ENCODE assay signal across 23 cellular contexts in genomic region chr9:87883274-87883673, GRCh38. TPM values are rescaled to one million over a fixed set of nuclear protein-coding genes. Genes with fewer than 3 reads are reported as not detected.
"Had no signal": no experiment of that assay in that cellular context is flagged by ENCODE, and none has a peak within 500 bp of the region (broad histone marks: within the 10 kb centered on the region; RNA-seq: fewer than 3 reads in every experiment).

No MANE protein-coding gene starts in this region.

- H3K27me3 Mint-ChIP-seq: activated CD8-positive, alpha-beta memory T cell treated with anti-CD3 and anti-CD28 coated beads, Interleukin-2, amount 10 ng/mL, durations not matched to agents 7 days and 5 days; activated T-helper 17 cell treated with anti-CD3 and anti-CD28 coated beads, Interleukin-2, amount 50 U/mL, for 72 hours had no signal

- H3K27ac ChIP-seq: SJSA1 had no signal

- H3K27me3 ChIP-seq: SJSA1 had no signal

- H3K27ac Mint-ChIP-seq: activated CD8-positive, alpha-beta memory T cell treated with anti-CD3 and anti-CD28 coated beads, Interleukin-2, amount 10 ng/mL, durations not matched to agents 7 days and 5 days; activated naive CD4-positive, alpha-beta T cell treated with anti-CD3 and anti-CD28 coated beads, Interleukin-2, amount 10 ng/mL, durations not matched to agents 7 days and 5 days; activated naive CD8-positive, alpha-beta T cell treated with anti-CD3 and anti-CD28 coated beads for 36 hours; activated T-helper 17 cell treated with anti-CD3 and anti-CD28 coated beads, Interleukin-2, amount 50 U/mL, for 72 hours; T-helper 2 cell treated with Interferon-gamma antibody and Interleukin-4, amounts not matched to agents 5 μg/mL and 100 μg/mL, for 36 hours had no signal

- ATAC-seq: activated CD8-positive, alpha-beta memory T cell treated with anti-CD3 and anti-CD28 coated beads, Interleukin-2, amount 10 ng/mL, durations not matched to agents 7 days and 5 days; activated T-helper 17 cell treated with anti-CD3 and anti-CD28 coated beads, Interleukin-2, amount 50 U/mL, for 72 hours; SK-N-SH treated with all-trans-retinoic acid at 6 μM for 48 hours had no signal

- DNase-seq: activated CD4-positive, alpha-beta T cell treated with anti-CD3 and anti-CD28 coated beads for 48 hours; activated CD4-positive, alpha-beta T cell treated with anti-CD3 and anti-CD28 coated beads, Interleukin-2, amount 50 U/mL, for 4 hours; activated CD4-positive, CD25-positive, alpha-beta regulatory T cell treated with anti-CD3 and anti-CD28 coated beads, Interleukin-2, amount 50 U/mL, for 72 hours; activated CD8-positive, alpha-beta memory T cell treated with anti-CD3 and anti-CD28 coated beads, Interleukin-2, amount 10 ng/mL, durations not matched to agents 7 days and 5 days; activated gamma-delta T cell treated with Interleukin-2 at 50 U/mL for 16 hours; activated naive CD4-positive, alpha-beta T cell treated with anti-CD3 and anti-CD28 coated beads, Interleukin-2, amount 10 ng/mL, durations not matched to agents 7 days and 5 days; activated naive CD8-positive, alpha-beta T cell treated with anti-CD3 and anti-CD28 coated beads for 36 hours; activated T-cell treated with anti-CD3 and anti-CD28 coated beads for 4 hours; activated T-cell treated with anti-CD3 and anti-CD28 coated beads, Interleukin-2, amount 50 U/mL, for 48 hours; Kasumi-1; NCI-H1105 treated with DMSO at 0.1 percent for 48 hours; NCI-H1436 treated with DMSO at 0.1 percent for 48 hours; NCI-H187; NCI-H2081; SHP77; SW 1271 had no signal

- H3K9me3 Mint-ChIP-seq: activated naive CD4-positive, alpha-beta T cell treated with anti-CD3 and anti-CD28 coated beads, Interleukin-2, amount 10 ng/mL, durations not matched to agents 7 days and 5 days; activated naive CD8-positive, alpha-beta T cell treated with anti-CD3 and anti-CD28 coated beads for 36 hours; activated T-helper 17 cell treated with anti-CD3 and anti-CD28 coated beads, Interleukin-2, amount 50 U/mL, for 72 hours; T-helper 2 cell treated with Interferon-gamma antibody and Interleukin-4, amounts not matched to agents 5 μg/mL and 100 μg/mL, for 36 hours had no signal

- H3K36me3 Mint-ChIP-seq: activated CD8-positive, alpha-beta memory T cell treated with anti-CD3 and anti-CD28 coated beads, Interleukin-2, amount 10 ng/mL, durations not matched to agents 7 days and 5 days; activated naive CD4-positive, alpha-beta T cell treated with anti-CD3 and anti-CD28 coated beads, Interleukin-2, amount 10 ng/mL, durations not matched to agents 7 days and 5 days; activated naive CD8-positive, alpha-beta T cell treated with anti-CD3 and anti-CD28 coated beads for 36 hours had no signal

- H3K4me3 ChIP-seq: SJSA1 had no signal

- H3K4me1 Mint-ChIP-seq: activated CD8-positive, alpha-beta memory T cell treated with anti-CD3 and anti-CD28 coated beads, Interleukin-2, amount 10 ng/mL, durations not matched to agents 7 days and 5 days; activated naive CD4-positive, alpha-beta T cell treated with anti-CD3 and anti-CD28 coated beads, Interleukin-2, amount 10 ng/mL, durations not matched to agents 7 days and 5 days; activated naive CD8-positive, alpha-beta T cell treated with anti-CD3 and anti-CD28 coated beads for 36 hours; activated T-helper 17 cell treated with anti-CD3 and anti-CD28 coated beads, Interleukin-2, amount 50 U/mL, for 72 hours had no signal

- H3K4me3 Mint-ChIP-seq: activated CD8-positive, alpha-beta memory T cell treated with anti-CD3 and anti-CD28 coated beads, Interleukin-2, amount 10 ng/mL, durations not matched to agents 7 days and 5 days; activated naive CD4-positive, alpha-beta T cell treated with anti-CD3 and anti-CD28 coated beads, Interleukin-2, amount 10 ng/mL, durations not matched to agents 7 days and 5 days; activated naive CD8-positive, alpha-beta T cell treated with anti-CD3 and anti-CD28 coated beads for 36 hours; activated T-helper 17 cell treated with anti-CD3 and anti-CD28 coated beads, Interleukin-2, amount 50 U/mL, for 72 hours; T-helper 2 cell treated with Interferon-gamma antibody and Interleukin-4, amounts not matched to agents 5 μg/mL and 100 μg/mL, for 36 hours had no signal

RNA-seq across cellular contexts. Expression of gene SPATA31E1, which starts 0.6 kb away (rescaled TPM):
- total RNA-seq: activated CD8-positive, alpha-beta memory T cell treated with anti-CD3 and anti-CD28 coated beads, Interleukin-2, amount 10 ng/mL, durations not matched to agents 7 days and 5 days; activated naive CD8-positive, alpha-beta T cell treated with anti-CD3 and anti-CD28 coated beads for 36 hours; activated T-helper 17 cell treated with anti-CD3 and anti-CD28 coated beads, Interleukin-2, amount 50 U/mL, for 72 hours; cardiac septum; T-helper 1 cell treated with Interleukin-12 subunit alpha and Interleukin-12 subunit beta and Interleukin-4 antibody, amounts not matched to agents 30 ng/mL and 1 ng/mL, for 36 hours had no signal
- polyA plus RNA-seq: adipose tissue had no signal

RNA-seq across cellular contexts. Expression of gene SPATA31C1, which starts 34.5 kb away (rescaled TPM):
- total RNA-seq: activated CD8-positive, alpha-beta memory T cell treated with anti-CD3 and anti-CD28 coated beads, Interleukin-2, amount 10 ng/mL, durations not matched to agents 7 days and 5 days; activated naive CD8-positive, alpha-beta T cell treated with anti-CD3 and anti-CD28 coated beads for 36 hours; cardiac septum; SJSA1; T-helper 1 cell treated with Interleukin-12 subunit alpha and Interleukin-12 subunit beta and Interleukin-4 antibody, amounts not matched to agents 30 ng/mL and 1 ng/mL, for 36 hours had no signal
- polyA plus RNA-seq: adipose tissue had no signal
